ENCODE assay signal across 19 cellular contexts in genomic region chr1:68433386-68433785, GRCh38.
DNase-seq lines count a peak whose midpoint lies in the region; ATAC-seq and TF ChIP-seq lines count a peak whose summit lies in the region.
"Had no signal": no experiment of that assay in that cellular context is flagged by ENCODE, and none has a peak within 500 bp of the region (broad histone marks: within the 10 kb centered on the region; RNA-seq: fewer than 3 reads in every experiment).

No MANE protein-coding gene starts in this region.

- POLR2A ChIA-PET in HEK293 (lab: Yijun Ruan, JAX), result no interaction called here

- H3K4me1 ChIP-seq in HEK293 (ENCODE audit: control insufficient read depth, insufficient read depth, low read length), result no peaks in the 10 kb centered on the region
- H3K4me1 ChIP-seq: BE2C had no signal

- ATAC-seq in HG03378 (IDR thresholded peaks at IDR 0.05; ENCODE audit: unreplicated experiment) (no peak), GM21717 (IDR thresholded peaks at IDR 0.05; ENCODE audit: unreplicated experiment) (no peak), HG03196 (IDR thresholded peaks at IDR 0.05; ENCODE audit: unreplicated experiment) (no peak)
- ATAC-seq: GM12878, K562 had no signal

- CTCF ChIA-PET in HEK293 (lab: Yijun Ruan, JAX), result interaction anchor here (0.7 to 1.7 kb wide), 2 partner anchors 10 to 14 kb away, joined by 3 to 11 read pairs; no protein-coding TSS in a partner anchor

- no peak for TF ChIP-seq CTCF in HEK293 (tag by site-specific recombination; IDR thresholded peaks at IDR 0.05)

- no peak overlapping the region for H3K27ac ChIP-seq in HEK293 (ENCODE audit: extremely low read depth, low read depth, low read length)

- H3K4me3 ChIP-seq in HEK293 (ENCODE audit: low read depth, low read length), result no peak overlapping the region
- H3K4me3 ChIP-seq: GM12878, K562 had no signal

- no peaks in the 10 kb centered on the region for H3K9me3 ChIP-seq in HEK293 (ENCODE audit: control insufficient read depth, insufficient read depth, low read depth, low read length)
- H3K9me3 ChIP-seq: BE2C had no signal

- no peaks in the 10 kb centered on the region for H3K36me3 ChIP-seq in HEK293 (ENCODE audit: control insufficient read depth in 2 of 2, insufficient read depth in 1 of 2, low read length in 2 of 2)
- H3K36me3 ChIP-seq: BE2C had no signal

- DNase-seq in inferior parietal cortex (ENCODE audit: extremely low spot score), result peak; percentile 56
- peak; percentile 20 for DNase-seq in putamen (ENCODE audit: low spot score)
- DNase-seq: BE2C; C1 segment of cervical spinal cord; CD4-positive, CD25-positive, alpha-beta regulatory T cell; CD8-positive, alpha-beta memory T cell; COR-L47; DMS 273 treated with DMSO at 0.1 percent for 48 hours; DMS53; DND-41; EL; H9; IMR-90 had no signal

TF ChIP-seq in HEK293, 187 proteins besides CTCF, POLR2A, EP300 and RAD21:
- TF ChIP-seq EGR2 (tag by site-specific recombination; IDR thresholded peaks at IDR 0.05; ENCODE audit: low read depth) (peak; percentile 99), ZFHX2 (tag by site-specific recombination; conservative IDR thresholded peaks at IDR 0.05) (peak; percentile 98), SP2 (tag by site-specific recombination; IDR thresholded peaks at IDR 0.05) (no peak), PRDM1 (tag by site-specific recombination; IDR thresholded peaks at IDR 0.05) (no peak)
